Comparison of ENCODE assay signal across 20 cellular contexts in genomic region chr2:127166221-127166860, GRCh38. TPM values are rescaled to one million over a fixed set of nuclear protein-coding genes. Genes with fewer than 3 reads are reported as not detected.
"Had no signal": no experiment of that assay in that cellular context is flagged by ENCODE, and none has a peak within 500 bp of the region (broad histone marks: within the 10 kb centered on the region; RNA-seq: fewer than 3 reads in every experiment).

No MANE protein-coding gene starts in this region.

- H3K27me3 ChIP-seq: body of pancreas, neutrophil, testis had no signal

- ATAC-seq: activated T-helper 17 cell treated with anti-CD3 and anti-CD28 coated beads, Interleukin-2, amount 50 U/mL, for 72 hours; body of pancreas; effector memory CD8-positive, alpha-beta T cell; mucosa of descending colon; naive thymus-derived CD8-positive, alpha-beta T cell; right cardiac atrium had no signal

- H3K4me1 ChIP-seq: body of pancreas, testis had no signal

- H3K27ac Mint-ChIP-seq: activated naive CD4-positive, alpha-beta T cell treated with anti-CD3 and anti-CD28 coated beads, Interleukin-2, amount 50 U/mL, for 24 hours; effector memory CD8-positive, alpha-beta T cell; stimulated activated naive CD8-positive, alpha-beta T cell treated with anti-CD3 and anti-CD28 coated beads, Interleukin-15, Interleukin-2, amounts not matched to agents 100 ng/mL and 50 ng/mL, for 24 hours had no signal

- H3K36me3 ChIP-seq: neutrophil had no signal

- H3K9me3 ChIP-seq: body of pancreas, mucosa of descending colon, neutrophil, testis had no signal

- H3K9me3 Mint-ChIP-seq: activated naive CD4-positive, alpha-beta T cell treated with anti-CD3 and anti-CD28 coated beads, Interleukin-2, amount 50 U/mL, for 24 hours; activated T-helper 17 cell treated with anti-CD3 and anti-CD28 coated beads, Interleukin-2, amount 50 U/mL, for 72 hours; central memory CD8-positive, alpha-beta T cell; effector memory CD8-positive, alpha-beta T cell; naive thymus-derived CD8-positive, alpha-beta T cell; stimulated activated naive CD8-positive, alpha-beta T cell treated with anti-CD3 and anti-CD28 coated beads, Interleukin-15, Interleukin-2, amounts not matched to agents 100 ng/mL and 50 ng/mL, for 24 hours had no signal

- DNase-seq: activated CD4-positive, alpha-beta T cell treated with anti-CD3 and anti-CD28 coated beads for 1 hour; activated CD4-positive, alpha-beta T cell treated with anti-CD3 and anti-CD28 coated beads, Interleukin-2, amount 50 U/mL, for 48 hours; amniotic stem cell; body of pancreas; effector memory CD8-positive, alpha-beta T cell; hippocampal formation; mammary epithelial cell; mucosa of descending colon; naive thymus-derived CD8-positive, alpha-beta T cell; posterior cingulate gyrus; right cardiac atrium; stimulated activated CD4-positive, alpha-beta T cell treated with anti-CD3 and anti-CD28 coated beads, Interleukin-12 subunit alpha, Interleukin-12 subunit beta, amount 100 ng/mL, for 4 hours; SW 1271; testis had no signal

- H3K27ac ChIP-seq: body of pancreas, epithelial cell of prostate, neutrophil, testis had no signal

- H3K4me3 ChIP-seq: body of pancreas, mucosa of descending colon, testis had no signal

- H3K4me1 Mint-ChIP-seq: activated naive CD4-positive, alpha-beta T cell treated with anti-CD3 and anti-CD28 coated beads, Interleukin-2, amount 50 U/mL, for 24 hours; activated T-helper 17 cell treated with anti-CD3 and anti-CD28 coated beads, Interleukin-2, amount 50 U/mL, for 72 hours; central memory CD8-positive, alpha-beta T cell; naive thymus-derived CD8-positive, alpha-beta T cell had no signal

- H3K27me3 Mint-ChIP-seq: activated naive CD4-positive, alpha-beta T cell treated with anti-CD3 and anti-CD28 coated beads, Interleukin-2, amount 50 U/mL, for 24 hours; activated T-helper 17 cell treated with anti-CD3 and anti-CD28 coated beads, Interleukin-2, amount 50 U/mL, for 72 hours; central memory CD8-positive, alpha-beta T cell; naive thymus-derived CD8-positive, alpha-beta T cell; stimulated activated naive CD8-positive, alpha-beta T cell treated with anti-CD3 and anti-CD28 coated beads, Interleukin-15, Interleukin-2, amounts not matched to agents 100 ng/mL and 50 ng/mL, for 24 hours had no signal

- H3K4me3 Mint-ChIP-seq: activated naive CD4-positive, alpha-beta T cell treated with anti-CD3 and anti-CD28 coated beads, Interleukin-2, amount 50 U/mL, for 24 hours; activated T-helper 17 cell treated with anti-CD3 and anti-CD28 coated beads, Interleukin-2, amount 50 U/mL, for 72 hours; central memory CD8-positive, alpha-beta T cell; effector memory CD8-positive, alpha-beta T cell; naive thymus-derived CD8-positive, alpha-beta T cell; stimulated activated naive CD8-positive, alpha-beta T cell treated with anti-CD3 and anti-CD28 coated beads, Interleukin-15, Interleukin-2, amounts not matched to agents 100 ng/mL and 50 ng/mL, for 24 hours had no signal

- H3K36me3 Mint-ChIP-seq: activated naive CD4-positive, alpha-beta T cell treated with anti-CD3 and anti-CD28 coated beads, Interleukin-2, amount 50 U/mL, for 24 hours; naive thymus-derived CD8-positive, alpha-beta T cell had no signal

RNA-seq across cellular contexts. Expression of gene CYP27C1, which starts 53.8 kb away (rescaled TPM):
- total RNA-seq: activated T-helper 17 cell treated with anti-CD3 and anti-CD28 coated beads, Interleukin-2, amount 50 U/mL, for 72 hours; naive thymus-derived CD8-positive, alpha-beta T cell had no signal
